1 cellular context compared by ENCODE assay signal in the genomic region with DNA sequence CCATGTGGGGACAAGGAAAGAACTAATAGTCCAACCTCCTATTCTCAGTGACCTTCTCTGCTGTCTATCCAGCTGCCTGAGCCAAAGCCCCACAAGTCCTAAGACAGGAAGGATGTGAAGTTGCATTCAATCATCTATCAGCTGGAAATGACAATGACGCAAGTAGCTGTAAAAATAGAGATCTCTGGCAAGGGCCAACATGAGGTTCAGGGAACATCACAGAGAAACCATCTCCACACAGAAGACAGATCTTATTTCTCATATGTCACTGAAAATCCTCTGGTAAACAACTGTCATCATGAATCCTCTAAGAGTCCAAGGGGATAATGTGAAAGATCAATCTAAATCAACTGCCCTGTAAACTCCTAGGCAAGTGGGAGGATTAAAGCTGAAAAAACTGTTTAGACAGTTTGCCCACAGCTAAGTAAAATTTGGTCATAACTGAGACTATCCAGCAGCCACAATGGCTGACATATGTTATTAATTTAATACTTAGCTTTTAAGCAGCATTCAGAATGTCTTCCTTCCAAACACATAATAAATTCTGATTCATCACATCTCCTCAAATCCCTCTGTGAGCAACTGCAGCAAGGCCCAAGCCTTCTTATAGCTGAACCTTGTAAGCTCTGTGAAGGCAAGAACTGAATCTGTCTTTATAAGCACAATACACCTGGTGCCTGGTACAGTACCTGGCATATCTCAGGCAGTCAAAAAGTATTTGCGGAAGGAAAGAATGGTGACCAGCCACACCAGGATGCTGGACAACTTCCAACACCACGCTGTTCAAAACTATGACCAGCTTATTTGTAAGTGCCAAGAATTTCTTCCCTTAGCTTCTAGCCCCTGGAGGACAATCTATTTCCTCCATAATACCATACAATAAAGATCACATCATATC.
TF ChIP-seq lines count a peak whose summit lies in the region.

No MANE protein-coding gene starts in this region.

TF ChIP-seq in K562, 482 proteins besides CTCF, POLR2A, EP300 and RAD21:
- peak; percentile 31; the same call in 1 of the 2 replicates for TF ChIP-seq CXXC5 (CRISPR knock-in tag; IDR thresholded peaks at IDR 0.05)
- no peak for TF ChIP-seq ZBTB34 (CRISPR knock-in tag; IDR thresholded peaks at IDR 0.05)
- no peak for TF ChIP-seq CHCHD3 (CRISPR knock-in tag; IDR thresholded peaks at IDR 0.05)
- no peak for TF ChIP-seq ZBTB1 (CRISPR knock-in tag; IDR thresholded peaks at IDR 0.05; ENCODE audit: borderline replicate concordance, low read depth)
- TF ChIP-seq PHF21A (IDR thresholded peaks at IDR 0.05; ENCODE audit: borderline replicate concordance, low read depth): no peak
- TF ChIP-seq, protein P1, sequence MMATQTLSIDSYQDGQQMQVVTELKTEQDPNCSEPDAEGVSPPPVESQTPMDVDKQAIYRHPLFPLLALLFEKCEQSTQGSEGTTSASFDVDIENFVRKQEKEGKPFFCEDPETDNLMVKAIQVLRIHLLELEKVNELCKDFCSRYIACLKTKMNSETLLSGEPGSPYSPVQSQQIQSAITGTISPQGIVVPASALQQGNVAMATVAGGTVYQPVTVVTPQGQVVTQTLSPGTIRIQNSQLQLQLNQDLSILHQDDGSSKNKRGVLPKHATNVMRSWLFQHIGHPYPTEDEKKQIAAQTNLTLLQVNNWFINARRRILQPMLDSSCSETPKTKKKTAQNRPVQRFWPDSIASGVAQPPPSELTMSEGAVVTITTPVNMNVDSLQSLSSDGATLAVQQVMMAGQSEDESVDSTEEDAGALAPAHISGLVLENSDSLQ (IDR thresholded peaks at IDR 0.05): peak; percentile 30; the same call in 1 of the 2 replicates
- no peak for TF ChIP-seq TAL1 (IDR thresholded peaks at IDR 0.05)
- TF ChIP-seq BCL6 (CRISPR knock-in tag; IDR thresholded peaks at IDR 0.05): no peak
- peak; percentile 27; the same call in 1 of the 2 replicates for TF ChIP-seq CEBPG (CRISPR knock-in tag; IDR thresholded peaks at IDR 0.05)
- peak in 1 of 2 experiments; percentile 77; a peak in 2 of 4 replicates for TF ChIP-seq CEBPG (tag; conservative IDR thresholded peaks at IDR 0.05 in 1 of 2, IDR thresholded peaks at IDR 0.05 in 1 of 2)
- TF ChIP-seq DMBX1 (CRISPR knock-in tag; IDR thresholded peaks at IDR 0.05; ENCODE audit: borderline replicate concordance): peak; percentile 31; the same call in 1 of the 2 replicates
- TF ChIP-seq BHLHE40 (IDR thresholded peaks at IDR 0.05; ENCODE audit: low read length): no peak
- no peak for TF ChIP-seq MIER1 (IDR thresholded peaks at IDR 0.05; ENCODE audit: low read depth)
- no peak for TF ChIP-seq E2F8 (IDR thresholded peaks at IDR 0.05; ENCODE audit: low read depth, partially characterized antibody)
- no peak for TF ChIP-seq ZC3H8 (IDR thresholded peaks at IDR 0.05)
- TF ChIP-seq PBX2 (CRISPR knock-in tag; IDR thresholded peaks at IDR 0.05; ENCODE audit: low read depth): no peak
- peak; percentile 87 for TF ChIP-seq PBX2 (tag; conservative IDR thresholded peaks at IDR 0.05; ENCODE audit: low read depth)
- peak; percentile 55; the same call in 1 of the 2 replicates for TF ChIP-seq ATF4 (CRISPR knock-in tag; IDR thresholded peaks at IDR 0.05)
- peak; percentile 27; the same call in 1 of the 2 replicates for TF ChIP-seq ATF3 (IDR thresholded peaks at IDR 0.05)
- no peak for TF ChIP-seq ATF3 (CRISPR knock-in tag; conservative IDR thresholded peaks at IDR 0.05)
- TF ChIP-seq GABPA (tag; conservative IDR thresholded peaks at IDR 0.05; ENCODE audit: low read depth): peak; percentile 51
- TF ChIP-seq MEIS2 (IDR thresholded peaks at IDR 0.05; ENCODE audit: partially characterized antibody): peak; percentile 73
- no peak for TF ChIP-seq ZKSCAN3 (CRISPR knock-in tag; IDR thresholded peaks at IDR 0.05)
- TF ChIP-seq XRCC3 (IDR thresholded peaks at IDR 0.05): no peak
- TF ChIP-seq, protein P2, sequence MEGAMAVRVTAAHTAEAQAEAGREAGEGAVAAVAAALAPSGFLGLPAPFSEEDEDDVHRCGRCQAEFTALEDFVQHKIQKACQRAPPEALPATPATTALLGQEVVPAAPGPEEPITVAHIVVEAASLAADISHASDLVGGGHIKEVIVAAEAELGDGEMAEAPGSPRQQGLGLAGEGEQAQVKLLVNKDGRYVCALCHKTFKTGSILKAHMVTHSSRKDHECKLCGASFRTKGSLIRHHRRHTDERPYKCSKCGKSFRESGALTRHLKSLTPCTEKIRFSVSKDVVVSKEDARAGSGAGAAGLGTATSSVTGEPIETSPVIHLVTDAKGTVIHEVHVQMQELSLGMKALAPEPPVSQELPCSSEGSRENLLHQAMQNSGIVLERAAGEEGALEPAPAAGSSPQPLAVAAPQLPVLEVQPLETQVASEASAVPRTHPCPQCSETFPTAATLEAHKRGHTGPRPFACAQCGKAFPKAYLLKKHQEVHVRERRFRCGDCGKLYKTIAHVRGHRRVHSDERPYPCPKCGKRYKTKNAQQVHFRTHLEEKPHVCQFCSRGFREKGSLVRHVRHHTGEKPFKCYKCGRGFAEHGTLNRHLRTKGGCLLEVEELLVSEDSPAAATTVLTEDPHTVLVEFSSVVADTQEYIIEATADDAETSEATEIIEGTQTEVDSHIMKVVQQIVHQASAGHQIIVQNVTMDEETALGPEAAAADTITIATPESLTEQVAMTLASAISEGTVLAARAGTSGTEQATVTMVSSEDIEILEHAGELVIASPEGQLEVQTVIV (CRISPR knock-in tag; IDR thresholded peaks at IDR 0.05; ENCODE audit: borderline replicate concordance): no peak
- TF ChIP-seq ZNF584 (CRISPR knock-in tag; IDR thresholded peaks at IDR 0.05; ENCODE audit: low read depth): peak; percentile 73
- TF ChIP-seq ETV1 (tag; conservative IDR thresholded peaks at IDR 0.05; ENCODE audit: low read depth): peak; percentile 93
- TF ChIP-seq HSF4 (CRISPR knock-in tag; IDR thresholded peaks at IDR 0.05; ENCODE audit: borderline replicate concordance): no peak
- no peak for TF ChIP-seq WHSC1 (IDR thresholded peaks at IDR 0.05; ENCODE audit: low read length)
- no peak for TF ChIP-seq SRSF9 (IDR thresholded peaks at IDR 0.05; ENCODE audit: borderline replicate concordance, low read depth, low read length)
- no peak for TF ChIP-seq IRF2 (CRISPR knock-in tag; IDR thresholded peaks at IDR 0.05)
- no peak for TF ChIP-seq NR2C2 (CRISPR knock-in tag; IDR thresholded peaks at IDR 0.05)
- TF ChIP-seq NR2C2 (tag; IDR thresholded peaks at IDR 0.05): peak; percentile 52; the same call in 1 of the 2 replicates
- no peak for TF ChIP-seq NR2C1 (IDR thresholded peaks at IDR 0.05)
- TF ChIP-seq NR2C1 (tag; IDR thresholded peaks at IDR 0.05): 0 out of 2 replicates have a peak, but pooled peaks have one; percentile 14
- peak; percentile 78 for TF ChIP-seq ZNF175 (CRISPR knock-in tag; IDR thresholded peaks at IDR 0.05; ENCODE audit: low read depth)
- TF ChIP-seq SFPQ (IDR thresholded peaks at IDR 0.05; ENCODE audit: low read depth, low read length): no peak
- TF ChIP-seq MCM7 (IDR thresholded peaks at IDR 0.05): no peak
- no peak for TF ChIP-seq BRF1 (IDR thresholded peaks at IDR 0.05; ENCODE audit: borderline replicate concordance, extremely low read depth, insufficient read length)
